In the genomic region with DNA sequence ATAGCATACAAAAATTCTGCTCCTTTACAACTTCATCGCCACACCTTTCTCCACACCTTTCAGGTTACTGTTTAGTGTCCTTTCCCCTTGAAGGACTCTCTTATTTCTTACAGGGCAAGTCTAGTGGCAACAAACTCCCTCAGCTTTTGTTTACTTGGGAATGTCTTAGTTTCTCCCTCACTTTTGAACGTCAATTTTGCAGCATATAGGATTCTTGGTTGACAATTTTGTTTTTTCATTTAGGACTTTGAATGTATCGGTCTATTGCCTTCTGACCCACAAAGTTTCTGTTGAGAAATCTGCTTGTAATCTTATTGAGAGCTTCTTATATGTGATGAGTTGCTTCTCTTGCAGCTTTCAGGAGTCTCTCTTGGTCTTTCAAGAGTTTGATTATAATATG, we compare ENCODE assay signal across 38 cellular contexts.
"Had no signal": no experiment of that assay in that cellular context is flagged by ENCODE, and none has a peak within 500 bp of the region (broad histone marks: within the 10 kb centered on the region; RNA-seq: fewer than 3 reads in every experiment).

No MANE protein-coding gene starts in this region.

- H3K27me3 Mint-ChIP-seq: activated naive CD4-positive, alpha-beta T cell treated with anti-CD3 and anti-CD28 coated beads, Interleukin-2, amount 10 ng/mL, durations not matched to agents 7 days and 5 days; activated naive CD4-positive, alpha-beta T cell treated with anti-CD3 and anti-CD28 coated beads, Interleukin-2, amount 50 U/mL, for 24 hours; activated naive CD8-positive, alpha-beta T cell; activated naive CD8-positive, alpha-beta T cell treated with anti-CD3 and anti-CD28 coated beads for 36 hours; activated naive CD8-positive, alpha-beta T cell treated with anti-CD3 and anti-CD28 coated beads, Interleukin-2, amount 10 ng/mL, durations not matched to agents 7 days and 5 days; activated naive CD8-positive, alpha-beta T cell treated with anti-CD3 and anti-CD28 coated beads, Interleukin-2, amount 50 U/mL, for 24 hours; activated T-cell treated with anti-CD3 and anti-CD28 coated beads, Interleukin-2, amount 50 U/mL, for 24 hours; activated T-helper 17 cell treated with anti-CD3 and anti-CD28 coated beads, Interleukin-2, amount 50 U/mL, for 72 hours; central memory CD8-positive, alpha-beta T cell had no signal

- H3K36me3 ChIP-seq: adrenal gland, brain microvascular endothelial cell, breast epithelium, cardiac muscle cell had no signal

- H3K4me3 ChIP-seq: adrenal gland, ascending aorta, body of pancreas, breast epithelium, cardiac muscle cell had no signal

- H3K4me1 ChIP-seq: adrenal gland, ascending aorta, body of pancreas, breast epithelium had no signal

- H3K27ac ChIP-seq: adrenal gland, ascending aorta, body of pancreas, brain microvascular endothelial cell, breast epithelium, cardiac muscle cell had no signal

- DNase-seq: activated effector memory CD4-positive, alpha-beta T cell treated with anti-CD3 and anti-CD28 coated beads, Interleukin-2, amount 50 U/mL, for 16 hours; activated effector memory CD4-positive, alpha-beta T cell treated with Interleukin-2 at 50 U/mL for 16 hours; activated gamma-delta T cell; activated gamma-delta T cell treated with Interleukin-2 at 50 U/mL for 16 hours; activated naive CD4-positive, alpha-beta T cell; activated naive CD4-positive, alpha-beta T cell treated with anti-CD3 and anti-CD28 coated beads for 36 hours; activated naive CD4-positive, alpha-beta T cell treated with anti-CD3 and anti-CD28 coated beads, Interleukin-2, amount 10 ng/mL, durations not matched to agents 7 days and 5 days; activated naive CD4-positive, alpha-beta T cell treated with anti-CD3 and anti-CD28 coated beads, Interleukin-2, amount 50 U/mL, for 16 hours; activated naive CD4-positive, alpha-beta T cell treated with Interleukin-2 at 50 U/mL for 16 hours; activated naive CD8-positive, alpha-beta T cell treated with anti-CD3 and anti-CD28 coated beads for 36 hours; activated naive CD8-positive, alpha-beta T cell treated with anti-CD3 and anti-CD28 coated beads, Interleukin-2, amount 10 ng/mL, durations not matched to agents 7 days and 5 days; activated naive CD8-positive, alpha-beta T cell treated with anti-CD3 and anti-CD28 coated beads, Interleukin-2, amount 50 U/mL, for 24 hours; activated T-cell treated with anti-CD3 and anti-CD28 coated beads, Interleukin-2, amount 50 U/mL, for 1 hour; activated T-cell treated with anti-CD3 and anti-CD28 coated beads, Interleukin-2, amount 50 U/mL, for 24 hours; activated T-cell treated with anti-CD3 and anti-CD28 coated beads, Interleukin-2, amount 50 U/mL, for 4 hours; activated T-cell treated with anti-CD3 and anti-CD28 coated beads, Interleukin-2, amount 50 U/mL, for 48 hours; activated T-cell treated with anti-CD3 and anti-CD28 coated beads, Interleukin-2, amount 50 U/mL, for 72 hours; adrenal gland; amniotic stem cell; amygdala; anterior cingulate cortex; aorta; body of pancreas; brain microvascular endothelial cell; caudate nucleus; central memory CD4-positive, alpha-beta T cell; cerebellar nuclear complex had no signal

- H3K4me3 Mint-ChIP-seq: activated naive CD4-positive, alpha-beta T cell treated with anti-CD3 and anti-CD28 coated beads for 36 hours; activated naive CD4-positive, alpha-beta T cell treated with anti-CD3 and anti-CD28 coated beads, Interleukin-2, amount 10 ng/mL, durations not matched to agents 7 days and 5 days; activated naive CD4-positive, alpha-beta T cell treated with anti-CD3 and anti-CD28 coated beads, Interleukin-2, amount 50 U/mL, for 24 hours; activated naive CD8-positive, alpha-beta T cell; activated naive CD8-positive, alpha-beta T cell treated with anti-CD3 and anti-CD28 coated beads for 36 hours; activated naive CD8-positive, alpha-beta T cell treated with anti-CD3 and anti-CD28 coated beads, Interleukin-2, amount 10 ng/mL, durations not matched to agents 7 days and 5 days; activated naive CD8-positive, alpha-beta T cell treated with anti-CD3 and anti-CD28 coated beads, Interleukin-2, amount 50 U/mL, for 24 hours; activated T-cell treated with anti-CD3 and anti-CD28 coated beads, Interleukin-2, amount 50 U/mL, for 24 hours; activated T-cell treated with anti-CD3 and anti-CD28 coated beads, Interleukin-2, amount 50 U/mL, for 4 hours; activated T-cell treated with anti-CD3 and anti-CD28 coated beads, Interleukin-2, amount 50 U/mL, for 72 hours; activated T-helper 1 cell treated with anti-CD3 and anti-CD28 coated beads, Interleukin-12 subunit alpha, Interleukin-12 subunit beta, Interleukin-2, Interleukin-4 antibody, amounts not matched to agents 30 ng/mL and 10 ng/mL and 1 ng/mL, durations not matched to agents 14 hours and 24 hours and 36 hours; activated T-helper 17 cell treated with anti-CD3 and anti-CD28 coated beads, Interleukin-2, amount 50 U/mL, for 72 hours; brain; central memory CD8-positive, alpha-beta T cell had no signal

- H3K27ac Mint-ChIP-seq: activated naive CD4-positive, alpha-beta T cell treated with anti-CD3 and anti-CD28 coated beads for 36 hours; activated naive CD4-positive, alpha-beta T cell treated with anti-CD3 and anti-CD28 coated beads, Interleukin-2, amount 10 ng/mL, durations not matched to agents 7 days and 5 days; activated naive CD4-positive, alpha-beta T cell treated with anti-CD3 and anti-CD28 coated beads, Interleukin-2, amount 50 U/mL, for 24 hours; activated naive CD4-positive, alpha-beta T cell treated with anti-CD3 and anti-CD28 coated beads, Interleukin-2, amount 50 U/mL, for 72 hours; activated naive CD8-positive, alpha-beta T cell; activated naive CD8-positive, alpha-beta T cell treated with anti-CD3 and anti-CD28 coated beads for 36 hours; activated naive CD8-positive, alpha-beta T cell treated with anti-CD3 and anti-CD28 coated beads, Interleukin-2, amount 10 ng/mL, durations not matched to agents 7 days and 5 days; activated naive CD8-positive, alpha-beta T cell treated with anti-CD3 and anti-CD28 coated beads, Interleukin-2, amount 50 U/mL, for 24 hours; activated T-cell treated with anti-CD3 and anti-CD28 coated beads, Interleukin-2, amount 50 U/mL, for 24 hours; activated T-cell treated with anti-CD3 and anti-CD28 coated beads, Interleukin-2, amount 50 U/mL, for 72 hours; activated T-helper 1 cell treated with anti-CD3 and anti-CD28 coated beads, Interleukin-12 subunit alpha, Interleukin-12 subunit beta, Interleukin-2, Interleukin-4 antibody, amounts not matched to agents 30 ng/mL and 10 ng/mL and 1 ng/mL, durations not matched to agents 14 hours and 24 hours and 36 hours; activated T-helper 17 cell treated with anti-CD3 and anti-CD28 coated beads, Interleukin-2, amount 50 U/mL, for 72 hours; activated T-helper 2 cell treated with anti-CD3 and anti-CD28 coated beads, Interferon-gamma antibody, Interleukin-2, Interleukin-4, amounts not matched to agents 10 μg/mL and 5 μg/mL and 100 μg/mL, durations not matched to agents 14 hours and 24 hours and 36 hours; brain had no signal

- ATAC-seq: activated naive CD4-positive, alpha-beta T cell treated with anti-CD3 and anti-CD28 coated beads, Interleukin-2, amount 50 U/mL, for 72 hours; activated naive CD8-positive, alpha-beta T cell treated with anti-CD3 and anti-CD28 coated beads, Interleukin-2, amount 50 U/mL, for 24 hours; activated T-cell treated with anti-CD3 and anti-CD28 coated beads, Interleukin-2, amount 50 U/mL, for 4 hours; activated T-cell treated with anti-CD3 and anti-CD28 coated beads, Interleukin-2, amount 50 U/mL, for 72 hours; activated T-helper 17 cell treated with anti-CD3 and anti-CD28 coated beads, Interleukin-2, amount 50 U/mL, for 72 hours; body of pancreas had no signal

- H3K4me1 Mint-ChIP-seq: activated naive CD4-positive, alpha-beta T cell treated with anti-CD3 and anti-CD28 coated beads, Interleukin-2, amount 10 ng/mL, durations not matched to agents 7 days and 5 days; activated naive CD8-positive, alpha-beta T cell treated with anti-CD3 and anti-CD28 coated beads, Interleukin-2, amount 10 ng/mL, durations not matched to agents 7 days and 5 days; brain had no signal

- H3K27me3 ChIP-seq: adrenal gland, ascending aorta, body of pancreas, brain microvascular endothelial cell, breast epithelium, cardiac muscle cell had no signal
